ENCODE assay signal across 8 cellular contexts in genomic region chr3:46693038-46693896, GRCh38. TPM values are rescaled to one million over a fixed set of nuclear protein-coding genes. Genes with fewer than 3 reads are reported as not detected.
DNase-seq lines count a peak whose midpoint lies in the region; ATAC-seq and TF ChIP-seq lines count a peak whose summit lies in the region.

ALS2CL (minus strand) TSS chr3:46693679; CDS start chr3:46689440, 4,239 bp downstream.

- intact Hi-C loops in activated CD4-positive, alpha-beta T cell treated with anti-CD3 and anti-CD28 coated beads, Interleukin-2, amount 10 ng/mL, durations not matched to agents 24 days and 14 days (cut with micrococcal nuclease) = no loop called here

- H3K4me3 ChIP-seq in BE2C (ENCODE audit: low read depth, low read length) = peak within 1 kb of the TSS; percentile 53
- peak within 1 kb of the TSS; percentile 59 for H3K4me3 ChIP-seq in HUES48 (ENCODE audit: low read depth, low read length)
- peak within 1 kb of the TSS; percentile 76 for H3K4me3 ChIP-seq in lung
- H3K4me3 ChIP-seq in SJCRH30 = no peak within 1 kb of the TSS

- H3K27ac ChIP-seq in HUES48 (ENCODE audit: low read depth, low read length) (no peak within 1 kb of the TSS), lung (ENCODE audit: low read depth in 1 of 2, low read length in 1 of 2) (peak within 1 kb of the TSS; percentile 90 to 98), SJCRH30 (no peak within 1 kb of the TSS)

- H3K4me1 ChIP-seq in BE2C (no peaks in the 10 kb centered on the region), HUES48 (ENCODE audit: control insufficient read depth, insufficient read depth, low read length) (peaks cover 7% of the 10 kb centered on the region), lung (ENCODE audit: control insufficient read depth in 2 of 2, insufficient read depth in 2 of 2, low read length in 2 of 2) (peaks cover 13 to 54% of the 10 kb centered on the region in 2 donors), SJCRH30 (peaks cover 11% of the 10 kb centered on the region)

- peaks cover 19% of the 10 kb centered on the region for H3K27me3 Mint-ChIP-seq in activated CD4-positive, alpha-beta T cell treated with anti-CD3 and anti-CD28 coated beads, Interleukin-2, amount 10 ng/mL, durations not matched to agents 24 days and 14 days

- TF ChIP-seq CTCF in BE2C (IDR thresholded peaks at IDR 0.05; ENCODE audit: low read depth, low read length) (no peak), lung (IDR thresholded peaks at IDR 0.05; ENCODE audit: control extremely low read depth, extremely low read depth) (no peak)

- H3K9me3 ChIP-seq in BE2C (no peaks in the 10 kb centered on the region), HUES48 (ENCODE audit: control insufficient read depth, insufficient read depth, low read length) (no peaks in the 10 kb centered on the region), lung (ENCODE audit: control insufficient read depth in 2 of 2, insufficient read depth in 1 of 2, low read length in 1 of 2) (no peaks in the 10 kb centered on the region), SJCRH30 (replicated peaks) (no peaks in the 10 kb centered on the region)

- no peaks in the 10 kb centered on the region for H3K9me3 Mint-ChIP-seq in activated CD4-positive, alpha-beta T cell treated with anti-CD3 and anti-CD28 coated beads, Interleukin-2, amount 10 ng/mL, durations not matched to agents 24 days and 14 days

- no peaks in the 10 kb centered on the region for H3K36me3 ChIP-seq in BE2C
- H3K36me3 ChIP-seq in HUES48 (ENCODE audit: control insufficient read depth, insufficient read depth, low read length) = no peaks in the 10 kb centered on the region
- peaks cover 0 to under 1% of the 10 kb centered on the region in 2 donors for H3K36me3 ChIP-seq in lung (ENCODE audit: control insufficient read depth in 2 of 2, insufficient read depth in 2 of 2, low read length in 2 of 2)
- no peaks in the 10 kb centered on the region for H3K36me3 ChIP-seq in SJCRH30

- H3K27me3 ChIP-seq in BE2C (no peaks in the 10 kb centered on the region), HUES48 (ENCODE audit: control insufficient read depth, insufficient read depth, low read length) (peaks cover 33% of the 10 kb centered on the region), lung (ENCODE audit: control insufficient read depth, insufficient read depth) (no peaks in the 10 kb centered on the region), SJCRH30 (peaks cover 6% of the 10 kb centered on the region; the same call in 1 of the 2 replicates)

- DNase-seq in BE2C (peak; percentile 30), dermis blood vessel endothelial cell (peak; percentile 49), lung (ENCODE audit: low spot score) (peak; percentile 69), SJCRH30 (no peak), COR-L47 (lab: John Stamatoyannopoulos, UW) (no peak)
- DNase-seq in activated CD4-positive, alpha-beta T cell treated with anti-CD3 and anti-CD28 coated beads, Interleukin-2, amount 10 ng/mL, durations not matched to agents 24 days and 14 days = peak; percentile 89
- peak; percentile 52 for DNase-seq in stimulated activated CD8-positive, alpha-beta memory T cell treated with anti-CD3 and anti-CD28 coated beads, Interleukin-12 subunit alpha, Interleukin-12 subunit beta, amount 100 ng/mL, for 4 hours (ENCODE audit: low read depth)

- peaks cover 26% of the 10 kb centered on the region for H3K4me1 Mint-ChIP-seq in activated CD4-positive, alpha-beta T cell treated with anti-CD3 and anti-CD28 coated beads, Interleukin-2, amount 10 ng/mL, durations not matched to agents 24 days and 14 days

- H3K9ac ChIP-seq in HUES48 (ENCODE audit: low read depth, low read length) = no peak within 1 kb of the TSS

- H3K36me3 Mint-ChIP-seq in activated CD4-positive, alpha-beta T cell treated with anti-CD3 and anti-CD28 coated beads, Interleukin-2, amount 10 ng/mL, durations not matched to agents 24 days and 14 days (ENCODE audit: low read depth) = no peaks in the 10 kb centered on the region

- H3K27ac Mint-ChIP-seq in activated CD4-positive, alpha-beta T cell treated with anti-CD3 and anti-CD28 coated beads, Interleukin-2, amount 10 ng/mL, durations not matched to agents 24 days and 14 days = no peak within 1 kb of the TSS

- WGBS in lung, 2 donors = 0 to 1% methylated on average over 36 to 72 of the region's 72 CpGs

- ATAC-seq in lung (ENCODE audit: insufficient read depth, low FRiP score) = peak; percentile 77

- peak within 1 kb of the TSS; percentile 83 for H3K4me3 Mint-ChIP-seq in activated CD4-positive, alpha-beta T cell treated with anti-CD3 and anti-CD28 coated beads, Interleukin-2, amount 10 ng/mL, durations not matched to agents 24 days and 14 days

RNA-seq across cellular contexts. Expression of gene ALS2CL, which starts in this region (rescaled TPM):
- 0.34 TPM for polyA plus RNA-seq in BE2C (2012; ENCODE audit: insufficient read depth, insufficient read length, low read depth)
- total RNA-seq in activated CD4-positive, alpha-beta T cell treated with anti-CD3 and anti-CD28 coated beads, Interleukin-2, amount 10 ng/mL, durations not matched to agents 24 days and 14 days = 0.47 and 0.99 TPM in 2 replicates
- total RNA-seq in dermis blood vessel endothelial cell (7.5 and 8.5 TPM in 2 replicates), lung (10 to 100 TPM; 44.2 to 53.6 TPM)
- polyA plus RNA-seq in lung = 10 to 100 TPM; 23.6 to 58.5 TPM
- 6.5 and 9.4 TPM in 2 replicates for total RNA-seq in SJCRH30 (2014; rRNA removed; shearing (Covaris generic))

Comparison
In these comparisons a context has a peak if more than half of its experiments do, and no peak if none do; other contexts are left out.
1. Peak in DNase-seq in activated CD4-positive, alpha-beta T cell treated with anti-CD3 and anti-CD28 coated beads, Interleukin-2, amount 10 ng/mL, durations not matched to agents 24 days and 14 days; RNA of the gene not detected or under 1 TPM.
2. DNase-seq: peak in BE2C (single experiment), dermis blood vessel endothelial cell (single experiment), lung (single experiment) and stimulated activated CD8-positive, alpha-beta memory T cell treated with anti-CD3 and anti-CD28 coated beads, Interleukin-12 subunit alpha, Interleukin-12 subunit beta, amount 100 ng/mL, for 4 hours (single experiment); none in SJCRH30 (0 of 2) and COR-L47 (single experiment).
3. H3K27ac ChIP-seq: peak in lung (2 of 2); none in HUES48 (single experiment) and SJCRH30 (single experiment).